ENCODE assay signal across 8 cellular contexts in the genomic region with DNA sequence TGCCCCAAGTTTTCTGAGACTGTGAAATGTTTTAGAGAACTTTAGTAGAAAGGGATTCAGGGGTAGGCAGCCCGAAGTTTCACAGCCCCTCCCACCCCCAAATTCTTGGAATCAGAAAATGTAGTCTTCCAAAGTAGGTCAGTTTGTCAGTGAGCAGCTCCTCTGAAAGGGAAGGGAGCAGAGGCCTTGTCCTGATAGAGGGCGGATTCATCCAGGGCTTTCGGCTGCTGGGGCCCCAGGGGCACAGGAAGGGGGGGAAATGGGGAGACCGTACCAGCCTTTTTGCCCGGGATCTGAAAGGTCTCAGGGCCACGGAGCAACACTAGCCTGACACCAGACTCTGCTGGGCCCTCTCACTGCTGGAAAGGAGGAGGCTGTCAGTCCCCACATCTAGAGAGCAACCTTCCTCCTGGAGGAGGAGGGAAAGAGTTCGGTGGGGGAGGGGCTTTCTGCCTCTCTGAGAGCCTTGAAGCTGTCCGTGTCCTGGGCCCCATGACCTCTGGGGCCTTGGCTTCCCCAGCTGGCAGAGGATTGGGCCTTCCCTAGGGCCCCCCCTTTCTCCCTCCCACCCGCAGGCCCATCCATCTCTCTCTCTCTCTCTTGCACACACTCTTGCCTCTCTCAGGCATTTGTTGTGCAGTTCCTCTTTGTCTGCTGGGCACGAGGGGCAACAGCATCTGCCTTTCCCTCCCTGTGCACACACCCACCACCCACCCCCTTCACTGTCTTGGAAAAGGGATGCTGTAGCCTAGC. TPM values are rescaled to one million over a fixed set of nuclear protein-coding genes. Genes with fewer than 3 reads are reported as not detected.
DNase-seq lines count a peak whose midpoint lies in the region; ATAC-seq and TF ChIP-seq lines count a peak whose summit lies in the region.

A gene (plus strand): TSS at position 607 of the 753 bp plus-strand sequence. CDS start 451 bp downstream, outside the sequence.

- peak; percentile 18 for DNase-seq in activated naive CD4-positive, alpha-beta T cell treated with Interleukin-2 at 50 U/mL for 16 hours
- no peak for DNase-seq in activated naive CD4-positive, alpha-beta T cell treated with anti-CD3 and anti-CD28 coated beads, Interleukin-2, amount 50 U/mL, for 16 hours
- no peak for DNase-seq in iPS DF 6.9 (ENCODE audit: low read depth, low spot score)
- DNase-seq in sigmoid colon, result peak; percentile 89
- DNase-seq in NCI-H1694 treated with DMSO at 0.1 percent for 48 hours (lab: John Stamatoyannopoulos, UW), result no peak
- no peak for DNase-seq in DMS153 (lab: John Stamatoyannopoulos, UW)

- H3K4me1 ChIP-seq in iPS DF 6.9 (ENCODE audit: control insufficient read depth, insufficient read depth, low read length) (0 out of 2 replicates have a peak, but pooled peaks cover 3% of the 10 kb centered on the region), sigmoid colon (peaks cover 0 to 28% (median 26%) of the 10 kb centered on the region in 4 donors)

- peak within 1 kb of the TSS; percentile 64 for H3K27ac ChIP-seq in angular gyrus (ENCODE audit: low read depth, low read length)
- H3K27ac ChIP-seq in iPS DF 6.9 (ENCODE audit: low read length), result no peak within 1 kb of the TSS
- peak within 1 kb of the TSS; percentile 70 to 79 (median 75) for H3K27ac ChIP-seq in sigmoid colon

- peak within 1 kb of the TSS; percentile 19; the same call in 1 of the 2 replicates for H3K4me3 ChIP-seq in iPS DF 6.9 (ENCODE audit: low read length)
- H3K4me3 ChIP-seq in sigmoid colon, result peak within 1 kb of the TSS; percentile 19 to 43 (median 36)

- no peak for TF ChIP-seq EP300 in sigmoid colon (IDR thresholded peaks at IDR 0.05)

- no peak for ATAC-seq in HG02610 (IDR thresholded peaks at IDR 0.05; ENCODE audit: unreplicated experiment)

- intact Hi-C loops in sigmoid colon (cut with DNase I), result no loop called here

- H3K36me3 ChIP-seq in iPS DF 6.9 (ENCODE audit: control insufficient read depth, insufficient read depth, low read length) (no peaks in the 10 kb centered on the region), sigmoid colon (peaks cover 0 to 29% (median 3%) of the 10 kb centered on the region in 4 donors)

- H3K27me3 ChIP-seq in iPS DF 6.9 (ENCODE audit: control insufficient read depth, insufficient read depth, low read length) (no peaks in the 10 kb centered on the region), sigmoid colon (no peaks in the 10 kb centered on the region)

- TF ChIP-seq CTCF in sigmoid colon (IDR thresholded peaks at IDR 0.05), result no peak

- H3K9me3 ChIP-seq in iPS DF 6.9 (ENCODE audit: control insufficient read depth, insufficient read depth, low read length), result no peaks in the 10 kb centered on the region
- H3K9me3 ChIP-seq in sigmoid colon, result no peaks in the 10 kb centered on the region

- no CpG with 5 or more reads among the region's 10 CpGs for WGBS in iPS DF 6.9 (ENCODE audit: insufficient coverage, insufficient read length)
- 31 to 66% methylated on average over 10 of the region's 10 CpGs for WGBS in sigmoid colon, 2 donors

- TF ChIP-seq POLR2A in sigmoid colon (IDR thresholded peaks at IDR 0.05), result no peak

RNA-seq across cellular contexts. Expression of the gene that starts here (rescaled TPM):
- 10 to 100 TPM in 1 of 4 donors, 1 to 10 TPM in 3; 2.3 to 23.8 (median 4.9) TPM for total RNA-seq in sigmoid colon
- polyA plus RNA-seq in sigmoid colon, result 1 to 10 TPM in 2 of 3 donors, under 1 TPM in 1; 0.92 to 2.4 (median 1.2) TPM

Comparison
In these comparisons a context has a peak if more than half of its experiments do, and no peak if none do; other contexts are left out.
1. DNase-seq: peak in activated naive CD4-positive, alpha-beta T cell treated with Interleukin-2 at 50 U/mL for 16 hours (single experiment) and sigmoid colon (single experiment); none in activated naive CD4-positive, alpha-beta T cell treated with anti-CD3 and anti-CD28 coated beads, Interleukin-2, amount 50 U/mL, for 16 hours (single experiment), iPS DF 6.9 (single experiment), NCI-H1694 treated with DMSO at 0.1 percent for 48 hours (single experiment) and DMS153 (single experiment).